ENCODE assay signal across 16 cellular contexts in the genomic region with DNA sequence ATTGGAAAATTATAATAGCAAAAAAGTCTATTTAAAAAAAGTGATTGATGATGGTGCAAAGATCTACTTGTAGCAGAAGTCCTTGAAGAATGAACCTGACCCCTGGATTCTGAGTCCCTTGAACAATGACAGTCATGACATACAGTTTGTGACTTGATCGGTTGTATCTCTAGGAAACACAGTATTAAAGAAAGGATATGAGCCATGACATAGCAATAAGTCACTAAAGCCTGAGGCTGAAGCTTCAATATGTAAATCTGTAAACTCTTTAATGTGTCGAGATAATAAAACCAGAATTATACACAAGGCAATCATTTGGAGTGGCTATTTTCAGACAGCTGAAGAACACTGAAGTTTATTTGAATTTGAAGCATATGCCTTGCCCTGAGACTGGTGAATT.
DNase-seq lines count a peak whose midpoint lies in the region; ATAC-seq and TF ChIP-seq lines count a peak whose summit lies in the region.
"Had no signal": no experiment of that assay in that cellular context is flagged by ENCODE, and none has a peak within 500 bp of the region (broad histone marks: within the 10 kb centered on the region; RNA-seq: fewer than 3 reads in every experiment).

No MANE protein-coding gene starts in this region.

- H3K9me3 ChIP-seq in mammary epithelial cell (replicated peaks; ENCODE audit: insufficient read depth, low read length) (no peaks in the 10 kb centered on the region), breast epithelium (no peaks in the 10 kb centered on the region), PC-3 (ENCODE audit: low read length) (no peaks in the 10 kb centered on the region)
- H3K9me3 ChIP-seq: BLaER1 had no signal

- ATAC-seq in PC-3: peak; percentile 51
- peak; percentile 22 for ATAC-seq in foreskin keratinocyte
- ATAC-seq in HG03108 (IDR thresholded peaks at IDR 0.05; ENCODE audit: unreplicated experiment): no peak
- ATAC-seq: GM12878 had no signal

- H3K36me3 Mint-ChIP-seq in activated CD4-positive, alpha-beta memory T cell treated with anti-CD3 and anti-CD28 coated beads for 36 hours: no peaks in the 10 kb centered on the region
- H3K36me3 Mint-ChIP-seq: CD8-positive, alpha-beta memory T cell had no signal

- H3K4me2 ChIP-seq in mammary epithelial cell (ENCODE audit: insufficient read depth, low read depth, low read length) (no peak overlapping the region), PC-3 (ENCODE audit: low read length) (peak overlapping the region; percentile 54)
- H3K4me2 ChIP-seq: BLaER1 had no signal

- 14% methylated on average over 2 of the region's 2 CpGs for WGBS in mammary epithelial cell (ENCODE audit: low coverage, missing lambda C conversion rate)

- H3K4me3 ChIP-seq in mammary epithelial cell (replicated peaks in 1 of 3; ENCODE audit: insufficient read depth in 1 of 3, low read depth in 2 of 3, low read length in 3 of 3): no peak overlapping the region
- no peak overlapping the region for H3K4me3 ChIP-seq in breast epithelium
- no peak overlapping the region for H3K4me3 ChIP-seq in PC-3 (ENCODE audit: low read length)
- H3K4me3 ChIP-seq: BLaER1, GM12878, GM23248 had no signal

- H3K9ac ChIP-seq in mammary epithelial cell (ENCODE audit: insufficient read depth, low read length) (no peak overlapping the region), PC-3 (ENCODE audit: low read length) (no peak overlapping the region)
- H3K9ac ChIP-seq: BLaER1, GM23248 had no signal

- intact Hi-C loops in mammary epithelial cell (cut with micrococcal nuclease): loop anchor here (10.0 kb wide), 1 partner anchor 735 kb away; no protein-coding TSS in a partner anchor
- intact Hi-C loops in breast epithelium (cut with DNase I; ENCODE audit: low total_unique reads): no loop called here
- intact Hi-C loops in PC-3 (cut with micrococcal nuclease): loop anchor here (10.0 kb wide), 1 partner anchor 55 kb away; no protein-coding TSS in a partner anchor
- intact Hi-C loops in activated CD4-positive, alpha-beta memory T cell treated with anti-CD3 and anti-CD28 coated beads for 36 hours (cut with micrococcal nuclease): no loop called here

- peaks cover 16% of the 10 kb centered on the region for H3K9me3 Mint-ChIP-seq in activated CD4-positive, alpha-beta memory T cell treated with anti-CD3 and anti-CD28 coated beads for 36 hours

- peak overlapping the region; percentile 41 for H2AFZ ChIP-seq in mammary epithelial cell (ENCODE audit: low read depth, low read length)
- peak overlapping the region; percentile 63 for H2AFZ ChIP-seq in PC-3 (ENCODE audit: low read length)
- H2AFZ ChIP-seq: GM23248 had no signal

- no peak for TF ChIP-seq POLR2A in breast epithelium (IDR thresholded peaks at IDR 0.05)

- CTCF ChIA-PET in mammary epithelial cell (lab: Charles Lee; ENCODE audit: low non-redundant PET) (no interaction called here), PC-3 (lab: Charles Lee) (no interaction called here)
- CTCF ChIA-PET in activated CD4-positive, alpha-beta memory T cell treated with anti-CD3 and anti-CD28 coated beads for 36 hours (lab: Charles Lee): no interaction called here

- in situ Hi-C loops in mammary epithelial cell (cut with MboI; ENCODE audit: low sequenced_read_pairs in 2 of 2): loop anchor here in 1 of 2 donors (10.0 kb wide), 1 partner anchor 55 kb away; no protein-coding TSS in a partner anchor

- POLR2A ChIA-PET in PC-3 (lab: Charles Lee; ENCODE audit: unreplicated experiment): no interaction called here
- POLR2A ChIA-PET in activated CD4-positive, alpha-beta memory T cell treated with anti-CD3 and anti-CD28 coated beads for 36 hours (lab: Charles Lee): no interaction called here

- no peaks in the 10 kb centered on the region for H4K20me1 ChIP-seq in mammary epithelial cell (ENCODE audit: insufficient read depth, low read length)
- no peaks in the 10 kb centered on the region for H4K20me1 ChIP-seq in PC-3 (ENCODE audit: low read length)
- H4K20me1 ChIP-seq: BLaER1 had no signal

- dilution Hi-C loops in mammary epithelial cell (cut with HindIII; ENCODE audit: low sequenced_read_pairs): no loop called here

- H3K27me3 Mint-ChIP-seq in activated CD4-positive, alpha-beta memory T cell treated with anti-CD3 and anti-CD28 coated beads for 36 hours: no peaks in the 10 kb centered on the region
- H3K27me3 Mint-ChIP-seq: CD8-positive, alpha-beta memory T cell had no signal

- H3K4me1 ChIP-seq in mammary epithelial cell (ENCODE audit: insufficient read depth, low read length) (peaks cover 51% of the 10 kb centered on the region), breast epithelium (no peaks in the 10 kb centered on the region), PC-3 (ENCODE audit: insufficient read depth, low read length) (peaks cover 52% of the 10 kb centered on the region), foreskin keratinocyte (peaks cover 32% of the 10 kb centered on the region)

- H3K36me3 ChIP-seq in mammary epithelial cell (ENCODE audit: insufficient read depth, low read length) (no peaks in the 10 kb centered on the region), breast epithelium (no peaks in the 10 kb centered on the region), PC-3 (ENCODE audit: low read depth, low read length) (no peaks in the 10 kb centered on the region)
- H3K36me3 ChIP-seq: BLaER1 had no signal

- H3K9me2 ChIP-seq in PC-3 (replicated peaks; ENCODE audit: low read length): no peaks in the 10 kb centered on the region; the same call in 1 of the 2 replicates

- H3K27ac Mint-ChIP-seq in activated CD4-positive, alpha-beta memory T cell treated with anti-CD3 and anti-CD28 coated beads for 36 hours: no peak overlapping the region
- H3K27ac Mint-ChIP-seq: CD8-positive, alpha-beta memory T cell; H9 had no signal

- TF ChIP-seq CTCF in mammary epithelial cell (conservative IDR thresholded peaks at IDR 0.05 in 1 of 2, IDR thresholded peaks at IDR 0.05 in 1 of 2; ENCODE audit: extremely low read depth in 1 of 2, insufficient read depth in 1 of 2, low read depth in 1 of 2, low read length in 2 of 2) (no peak), breast epithelium (IDR thresholded peaks at IDR 0.05) (no peak), PC-3 (conservative IDR thresholded peaks at IDR 0.05; ENCODE audit: low read depth, low read length) (no peak), foreskin keratinocyte (conservative IDR thresholded peaks at IDR 0.05) (no peak)

- no peak overlapping the region for H3K27ac ChIP-seq in mammary epithelial cell (ENCODE audit: insufficient read depth, low read depth, low read length)
- no peak overlapping the region for H3K27ac ChIP-seq in breast epithelium
- H3K27ac ChIP-seq in PC-3 (ENCODE audit: low read length): peak overlapping the region; percentile 72
- no peak overlapping the region for H3K27ac ChIP-seq in foreskin keratinocyte
- H3K27ac ChIP-seq: 22Rv1, BLaER1, GM23248 had no signal

- H3F3A ChIP-seq in PC-3 (ENCODE audit: low read length, unreplicated experiment): peaks cover 9% of the 10 kb centered on the region

- H3K4me1 Mint-ChIP-seq in activated CD4-positive, alpha-beta memory T cell treated with anti-CD3 and anti-CD28 coated beads for 36 hours (ENCODE audit: low read depth): no peaks in the 10 kb centered on the region
- H3K4me1 Mint-ChIP-seq: CD8-positive, alpha-beta memory T cell had no signal

- BruUV-seq in mammary epithelial cell (replicated peaks; lab: Mats Ljungman, UMichigan) (no TSS peak), PC-3 (replicated peaks; lab: Mats Ljungman, UMichigan) (no TSS peak)

- H3K79me2 ChIP-seq in mammary epithelial cell (ENCODE audit: insufficient read depth, low read length): no peaks in the 10 kb centered on the region
- H3K79me2 ChIP-seq in PC-3 (ENCODE audit: low read length): no peaks in the 10 kb centered on the region

- H3K27me3 ChIP-seq in mammary epithelial cell (ENCODE audit: insufficient read depth, low read length) (no peaks in the 10 kb centered on the region), breast epithelium (no peaks in the 10 kb centered on the region), PC-3 (ENCODE audit: low read length) (no peaks in the 10 kb centered on the region), foreskin keratinocyte (no peaks in the 10 kb centered on the region)
- H3K27me3 ChIP-seq: BLaER1 had no signal

- H3K4me3 Mint-ChIP-seq in activated CD4-positive, alpha-beta memory T cell treated with anti-CD3 and anti-CD28 coated beads for 36 hours: no peak overlapping the region
- H3K4me3 Mint-ChIP-seq: CD8-positive, alpha-beta memory T cell; H9 had no signal

- DNase-seq in mammary epithelial cell: peak; percentile 26
- no peak for DNase-seq in breast epithelium (ENCODE audit: low spot score in 2 of 2)
- peak; percentile 60 for DNase-seq in PC-3
- DNase-seq in foreskin keratinocyte: peak in 1 of 2 donors; percentile 54
- no peak for DNase-seq in ureter (ENCODE audit: low spot score)
- DNase-seq in NCI-H2227 treated with DMSO at 0.1 percent for 48 hours (lab: John Stamatoyannopoulos, UW): no peak
- DNase-seq in activated CD4-positive, alpha-beta memory T cell treated with anti-CD3 and anti-CD28 coated beads for 36 hours: no peak
- DNase-seq: Caco-2; CD8-positive, alpha-beta memory T cell; DND-41; GM23248; H9 had no signal

Comparison
In these comparisons a context has a peak if more than half of its experiments do, and no peak if none do; other contexts are left out.
1. DNase-seq: peak in mammary epithelial cell (single experiment) and PC-3 (single experiment); none in breast epithelium (0 of 2), ureter (single experiment), NCI-H2227 treated with DMSO at 0.1 percent for 48 hours (single experiment) and activated CD4-positive, alpha-beta memory T cell treated with anti-CD3 and anti-CD28 coated beads for 36 hours (single experiment).
2. intact Hi-C loops: an anchor here in mammary epithelial cell (10.0 kb wide) and PC-3 (10.0 kb wide); none called in breast epithelium and activated CD4-positive, alpha-beta memory T cell treated with anti-CD3 and anti-CD28 coated beads for 36 hours.